16 cellular contexts compared by ENCODE assay signal in the genomic region with DNA sequence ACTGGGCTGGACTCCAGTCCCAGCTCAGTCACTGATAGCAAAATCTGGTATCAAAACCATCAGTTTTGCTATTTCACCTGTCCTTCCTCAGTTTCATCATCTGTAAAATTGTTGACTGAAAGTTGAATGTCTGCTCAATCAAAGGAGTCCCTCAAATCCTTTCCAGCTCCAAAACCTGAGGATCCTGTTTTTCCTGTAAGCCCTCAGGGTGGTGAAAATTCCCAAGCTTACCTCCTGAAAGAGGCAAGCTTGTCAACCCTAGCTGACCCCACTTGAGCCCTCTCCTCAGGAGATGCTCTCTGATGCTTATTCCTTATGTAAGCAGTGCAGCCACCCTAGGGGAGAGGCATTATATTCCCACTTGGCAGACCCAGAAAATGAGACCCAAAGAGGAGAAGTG.
"Had no signal": no experiment of that assay in that cellular context is flagged by ENCODE, and none has a peak within 500 bp of the region (broad histone marks: within the 10 kb centered on the region; RNA-seq: fewer than 3 reads in every experiment).

No MANE protein-coding gene starts in this region.

- DNase-seq: activated CD4-positive, alpha-beta memory T cell treated with anti-CD3 and anti-CD28 coated beads, Interleukin-2, amount 10 ng/mL, durations not matched to agents 7 days and 5 days; activated CD4-positive, alpha-beta T cell treated with anti-CD3 and anti-CD28 coated beads for 4 hours; activated effector memory CD4-positive, alpha-beta T cell treated with anti-CD3 and anti-CD28 coated beads, Interleukin-2, amount 50 U/mL, for 16 hours; activated T-cell treated with anti-CD3 and anti-CD28 coated beads, Interleukin-2, amount 50 U/mL, for 4 hours; cortex of kidney; effector CD8-positive, alpha-beta T cell; foreskin fibroblast; glutamatergic neuron; hypothalamus; stimulated activated CD4-positive, alpha-beta T cell treated with anti-CD3 and anti-CD28 coated beads, Interleukin-12 subunit alpha, Interleukin-12 subunit beta, amount 100 ng/mL, for 4 hours; stimulated activated CD4-positive, alpha-beta T cell treated with anti-CD3 and anti-CD28 coated beads, Interleukin-2, amount 100 ng/mL, for 24 hours had no signal

- H3K9me3 Mint-ChIP-seq: activated CD4-positive, alpha-beta memory T cell treated with anti-CD3 and anti-CD28 coated beads, Interleukin-2, amount 10 ng/mL, durations not matched to agents 7 days and 5 days; activated T-cell treated with anti-CD3 and anti-CD28 coated beads, Interleukin-2, amount 50 U/mL, for 4 hours; brain; central memory CD8-positive, alpha-beta T cell; natural killer cell treated with Interleukin-12 subunit alpha and Interleukin-12 subunit beta and Interleukin-15 and Interleukin-18, amount 100 ng/mL, for 72 hours; stimulated activated effector memory CD8-positive, alpha-beta T cell treated with anti-CD3 and anti-CD28 coated beads, Interleukin-12 subunit alpha, Interleukin-12 subunit beta, amount 100 ng/mL, for 72 hours had no signal

- H3K27ac Mint-ChIP-seq: activated CD4-positive, alpha-beta memory T cell treated with anti-CD3 and anti-CD28 coated beads, Interleukin-2, amount 10 ng/mL, durations not matched to agents 7 days and 5 days; activated naive CD8-positive, alpha-beta T cell; natural killer cell treated with Interleukin-12 subunit alpha and Interleukin-12 subunit beta and Interleukin-15 and Interleukin-18, amount 100 ng/mL, for 72 hours had no signal

- H3K4me3 Mint-ChIP-seq: activated CD4-positive, alpha-beta memory T cell treated with anti-CD3 and anti-CD28 coated beads, Interleukin-2, amount 10 ng/mL, durations not matched to agents 7 days and 5 days; activated naive CD8-positive, alpha-beta T cell; activated T-cell treated with anti-CD3 and anti-CD28 coated beads, Interleukin-2, amount 50 U/mL, for 4 hours; brain; central memory CD8-positive, alpha-beta T cell; natural killer cell treated with Interleukin-12 subunit alpha and Interleukin-12 subunit beta and Interleukin-15 and Interleukin-18, amount 100 ng/mL, for 72 hours; stimulated activated effector memory CD8-positive, alpha-beta T cell treated with anti-CD3 and anti-CD28 coated beads, Interleukin-12 subunit alpha, Interleukin-12 subunit beta, amount 100 ng/mL, for 72 hours had no signal

- H3K36me3 Mint-ChIP-seq: brain; natural killer cell treated with Interleukin-12 subunit alpha and Interleukin-12 subunit beta and Interleukin-15 and Interleukin-18, amount 100 ng/mL, for 72 hours had no signal

- H3K27me3 Mint-ChIP-seq: activated CD4-positive, alpha-beta memory T cell treated with anti-CD3 and anti-CD28 coated beads, Interleukin-2, amount 10 ng/mL, durations not matched to agents 7 days and 5 days; activated naive CD8-positive, alpha-beta T cell; brain; central memory CD8-positive, alpha-beta T cell; natural killer cell treated with Interleukin-12 subunit alpha and Interleukin-12 subunit beta and Interleukin-15 and Interleukin-18, amount 100 ng/mL, for 72 hours had no signal

- ATAC-seq: activated T-cell treated with anti-CD3 and anti-CD28 coated beads, Interleukin-2, amount 50 U/mL, for 4 hours; natural killer cell treated with Interleukin-12 subunit alpha and Interleukin-12 subunit beta and Interleukin-15 and Interleukin-18, amount 100 ng/mL, for 72 hours; stimulated activated effector memory CD8-positive, alpha-beta T cell treated with anti-CD3 and anti-CD28 coated beads, Interleukin-12 subunit alpha, Interleukin-12 subunit beta, amount 100 ng/mL, for 72 hours had no signal

- H3K4me1 Mint-ChIP-seq: activated CD4-positive, alpha-beta memory T cell treated with anti-CD3 and anti-CD28 coated beads, Interleukin-2, amount 10 ng/mL, durations not matched to agents 7 days and 5 days; central memory CD8-positive, alpha-beta T cell had no signal
